In genomic region chr5:97838214-97838613, GRCh38 we compare ENCODE assay signal across 1 cellular context.
A peak's percentile ranks its signal among the peaks of the same experiment; 100 is the strongest.
TF ChIP-seq lines count a peak whose summit lies in the region.

No MANE protein-coding gene starts in this region.

TF ChIP-seq in SK-N-SH treated with all-trans-retinoic acid at 6 μM for 48 hours, 23 proteins besides CTCF, POLR2A, EP300 and RAD21 (continued from another document):
- TF ChIP-seq, protein P1, sequence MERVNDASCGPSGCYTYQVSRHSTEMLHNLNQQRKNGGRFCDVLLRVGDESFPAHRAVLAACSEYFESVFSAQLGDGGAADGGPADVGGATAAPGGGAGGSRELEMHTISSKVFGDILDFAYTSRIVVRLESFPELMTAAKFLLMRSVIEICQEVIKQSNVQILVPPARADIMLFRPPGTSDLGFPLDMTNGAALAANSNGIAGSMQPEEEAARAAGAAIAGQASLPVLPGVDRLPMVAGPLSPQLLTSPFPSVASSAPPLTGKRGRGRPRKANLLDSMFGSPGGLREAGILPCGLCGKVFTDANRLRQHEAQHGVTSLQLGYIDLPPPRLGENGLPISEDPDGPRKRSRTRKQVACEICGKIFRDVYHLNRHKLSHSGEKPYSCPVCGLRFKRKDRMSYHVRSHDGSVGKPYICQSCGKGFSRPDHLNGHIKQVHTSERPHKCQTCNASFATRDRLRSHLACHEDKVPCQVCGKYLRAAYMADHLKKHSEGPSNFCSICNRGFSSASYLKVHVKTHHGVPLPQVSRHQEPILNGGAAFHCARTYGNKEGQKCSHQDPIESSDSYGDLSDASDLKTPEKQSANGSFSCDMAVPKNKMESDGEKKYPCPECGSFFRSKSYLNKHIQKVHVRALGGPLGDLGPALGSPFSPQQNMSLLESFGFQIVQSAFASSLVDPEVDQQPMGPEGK (CRISPR knock-in tag; IDR thresholded peaks at IDR 0.05; ENCODE audit: borderline replicate concordance) = peak; percentile 89
- TF ChIP-seq CSDC2 (CRISPR knock-in tag; IDR thresholded peaks at IDR 0.05) = no peak
- TF ChIP-seq OSR1 (CRISPR knock-in tag; IDR thresholded peaks at IDR 0.05) = no peak
